ENCODE assay signal across 21 cellular contexts in the genomic region with DNA sequence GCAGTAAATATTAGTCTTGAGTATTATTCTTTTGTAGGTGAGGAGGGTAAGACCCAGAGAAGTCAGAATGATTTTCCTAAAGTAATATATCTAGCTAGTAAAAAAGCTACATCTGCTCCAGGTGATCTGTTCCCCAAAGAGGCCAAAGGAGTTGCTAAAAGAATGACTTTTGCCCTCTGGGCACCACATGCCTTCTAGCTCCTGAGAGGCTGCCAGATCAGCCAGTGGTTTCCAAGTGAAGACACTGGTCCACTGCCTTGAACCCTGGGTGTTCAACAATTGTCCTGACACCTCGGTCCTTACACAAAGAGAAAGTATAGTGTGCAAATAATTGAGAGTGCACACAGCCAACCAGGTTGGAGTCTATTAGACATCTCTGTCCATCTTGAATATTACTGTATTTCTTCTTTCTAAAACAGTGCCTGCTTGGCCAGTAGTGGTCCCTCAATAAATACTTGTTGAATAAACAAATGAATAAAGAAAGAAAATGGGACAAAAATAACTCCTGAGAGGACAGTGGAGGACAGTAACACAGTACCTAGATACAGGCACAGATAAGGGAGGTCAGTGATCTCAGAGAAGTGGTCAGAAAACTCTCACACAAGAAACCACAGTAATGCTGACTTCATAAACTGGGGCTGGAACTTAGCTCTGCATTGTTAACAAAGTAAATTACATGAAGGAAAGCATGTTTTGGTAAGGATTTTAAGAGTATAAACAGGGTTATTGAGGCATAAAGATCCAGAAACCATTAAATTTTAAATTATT. TPM values are rescaled to one million over a fixed set of nuclear protein-coding genes. Genes with fewer than 3 reads are reported as not detected.
A peak's percentile ranks its signal among the peaks of the same experiment; 100 is the strongest.
DNase-seq lines count a peak whose midpoint lies in the region; ATAC-seq, FAIRE-seq and TF ChIP-seq lines count a peak whose summit lies in the region.
"Had no signal": no experiment of that assay in that cellular context is flagged by ENCODE, and none has a peak within 500 bp of the region (broad histone marks: within the 10 kb centered on the region; RNA-seq: fewer than 3 reads in every experiment).

No MANE protein-coding gene starts in this region.

- CTCF ChIA-PET in GM12878 (lab: Yijun Ruan, JAX): interaction anchor here (0.7 to 2.6 kb wide), 8 partner anchors 10 to 722 kb away, joined by 3 to 13 read pairs (median 4); a partner anchor contains a TSS

- TF ChIP-seq EP300 in GM12878 (IDR thresholded peaks at IDR 0.05; ENCODE audit: borderline replicate concordance in 1 of 2, control insufficient read depth in 1 of 2, low read depth in 2 of 2, low read length in 2 of 2): peak in 1 of 2 experiments; percentile 29; a peak in 1 of 4 replicates

- H3K79me2 ChIP-seq in Loucy (ENCODE audit: insufficient read depth, low read length) (no peaks in the 10 kb centered on the region), GM12878 (ENCODE audit: control insufficient read depth, insufficient read depth, low read length) (no peaks in the 10 kb centered on the region)

- BruUV-seq in GM12878 (replicated peaks; lab: Mats Ljungman, UMichigan): no TSS peak

- H3K4me3 ChIP-seq in Loucy (ENCODE audit: low read length, poor library complexity, severe bottlenecking): no peak overlapping the region
- H3K4me3 ChIP-seq in GM12878: no peak overlapping the region
- H3K4me3 ChIP-seq: A549 had no signal

- ATAC-seq in GM21529 (IDR thresholded peaks at IDR 0.05; ENCODE audit: unreplicated experiment) (peak; percentile 52), GM12878 (peak; percentile 82), HG02970 (IDR thresholded peaks at IDR 0.05; ENCODE audit: low FRiP score, unreplicated experiment) (no peak)
- no peak for ATAC-seq in activated naive CD4-positive, alpha-beta T cell treated with anti-CD3 and anti-CD28 coated beads, Interleukin-2, amount 50 U/mL, for 72 hours
- ATAC-seq: A549, left ventricle myocardium superior had no signal

- peak overlapping the region; percentile 66 for H3K27ac ChIP-seq in GM12878 (ENCODE audit: control insufficient read depth, insufficient read depth)
- H3K27ac ChIP-seq: A549 had no signal

- H3K27me3 ChIP-seq in Loucy (ENCODE audit: insufficient read depth, low read length, poor library complexity, severe bottlenecking) (no peaks in the 10 kb centered on the region), GM12878 (replicated peaks in 1 of 2; ENCODE audit: control insufficient read depth in 2 of 2, insufficient read depth in 2 of 2, low read length in 1 of 2) (no peaks in the 10 kb centered on the region)

- TF ChIP-seq RAD21 in GM12878 (IDR thresholded peaks at IDR 0.05; ENCODE audit: insufficient read depth, low read depth, low read length): 0 out of 2 replicates have a peak, but pooled peaks have one; percentile 1

- POLR2A ChIA-PET in GM12878 (lab: Charles Lee): interaction anchor here (0.8 to 1.1 kb wide), 3 partner anchors 27 to 248 kb away, joined by 3 to 4 read pairs (median 3); no protein-coding TSS in a partner anchor

- peaks cover 1 to 2% of the 10 kb centered on the region in 2 donors for H3K9me3 Mint-ChIP-seq in activated naive CD4-positive, alpha-beta T cell treated with anti-CD3 and anti-CD28 coated beads, Interleukin-2, amount 50 U/mL, for 72 hours
- H3K9me3 Mint-ChIP-seq: activated CD4-positive, alpha-beta memory T cell treated with anti-CD3 and anti-CD28 coated beads, Interleukin-2, amount 10 ng/mL, durations not matched to agents 7 days and 5 days; activated naive CD4-positive, alpha-beta T cell treated with anti-CD3 and anti-CD28 coated beads, Interleukin-2, amount 50 U/mL, for 24 hours; activated T-cell treated with anti-CD3 and anti-CD28 coated beads, Interleukin-2, amount 50 U/mL, for 24 hours had no signal

- no peak overlapping the region for H3K4me2 ChIP-seq in Loucy (ENCODE audit: low read depth, low read length, poor library complexity, severe bottlenecking)
- peak overlapping the region; percentile 51 for H3K4me2 ChIP-seq in GM12878 (ENCODE audit: control insufficient read depth, insufficient read depth)
- H3K4me2 ChIP-seq: A549 had no signal

- H3K36me3 Mint-ChIP-seq in activated naive CD4-positive, alpha-beta T cell treated with anti-CD3 and anti-CD28 coated beads, Interleukin-2, amount 50 U/mL, for 72 hours: peaks cover 0 to 2% of the 10 kb centered on the region in 2 donors
- H3K36me3 Mint-ChIP-seq: activated naive CD4-positive, alpha-beta T cell treated with anti-CD3 and anti-CD28 coated beads, Interleukin-2, amount 50 U/mL, for 24 hours had no signal

- H3K4me1 ChIP-seq in Loucy (ENCODE audit: insufficient read depth, low read length, poor library complexity, severe bottlenecking) (peaks cover 44% of the 10 kb centered on the region), GM12878 (ENCODE audit: control insufficient read depth, insufficient read depth, low read length) (peaks cover 48% of the 10 kb centered on the region)
- H3K4me1 ChIP-seq: A549 had no signal

- SMC1A ChIA-PET in GM12878 (lab: Charles Lee; ENCODE audit: uncharacterized antibody, unreplicated experiment): interaction anchor here (0.6 to 3.9 kb wide), 14 partner anchors 9 to 294 kb away, joined by 3 to 30 read pairs (median 6); no protein-coding TSS in a partner anchor

- H4K20me1 ChIP-seq in Loucy (ENCODE audit: insufficient read depth, low read length, poor library complexity, severe bottlenecking): no peaks in the 10 kb centered on the region
- H4K20me1 ChIP-seq in GM12878 (ENCODE audit: control insufficient read depth, insufficient read depth): no peaks in the 10 kb centered on the region

- DNase-seq in GM10266 (ENCODE audit: extremely low spot score) (peak; percentile 49), GM12878 (ENCODE audit: low read depth, low spot score) (no peak), GM03348 (ENCODE audit: low spot score) (no peak), NCI-H1048 (lab: John Stamatoyannopoulos, UW) (no peak)
- no peak for DNase-seq in activated naive CD4-positive, alpha-beta T cell treated with anti-CD3 and anti-CD28 coated beads, Interleukin-2, amount 50 U/mL, for 72 hours (ENCODE audit: low spot score in 2 of 2)
- DNase-seq: activated CD4-positive, alpha-beta memory T cell treated with anti-CD3 and anti-CD28 coated beads, Interleukin-2, amount 10 ng/mL, durations not matched to agents 7 days and 5 days; activated T-cell treated with anti-CD3 and anti-CD28 coated beads, Interleukin-2, amount 50 U/mL, for 24 hours; endodermal cell; GOT3; KBM-7; left ventricle myocardium superior; NCI-H526; retina; SHP77 treated with DMSO at 0.1 percent for 48 hours; T-helper 1 cell had no signal

- peaks cover 7% of the 10 kb centered on the region for H3F3A ChIP-seq in Loucy (ENCODE audit: low read depth)

- TF ChIP-seq CTCF in GM10266 (IDR thresholded peaks at IDR 0.05; ENCODE audit: control insufficient read depth, insufficient read depth, low read depth, missing control alignments) (no peak), Loucy (conservative IDR thresholded peaks at IDR 0.05; ENCODE audit: low read length) (no peak), GM12878 (IDR thresholded peaks at IDR 0.05 in 2 of 3, conservative IDR thresholded peaks at IDR 0.05 in 1 of 3; ENCODE audit: control insufficient read depth in 2 of 3, extremely low read depth in 1 of 3, insufficient read depth in 1 of 3, low read depth in 3 of 3, low read length in 3 of 3) (no peak)

- peak overlapping the region; percentile 24; the same call in 1 of the 2 replicates for H2AFZ ChIP-seq in Loucy (ENCODE audit: low read length)
- peak overlapping the region; percentile 65 for H2AFZ ChIP-seq in GM12878 (ENCODE audit: control insufficient read depth, low read depth, low read length)

- no peaks in the 10 kb centered on the region for H3K9me2 ChIP-seq in Loucy (replicated peaks; ENCODE audit: low read depth, low read length)

- H3K27ac Mint-ChIP-seq in activated naive CD4-positive, alpha-beta T cell treated with anti-CD3 and anti-CD28 coated beads, Interleukin-2, amount 50 U/mL, for 72 hours: no peak overlapping the region
- H3K27ac Mint-ChIP-seq: activated CD4-positive, alpha-beta memory T cell treated with anti-CD3 and anti-CD28 coated beads, Interleukin-2, amount 10 ng/mL, durations not matched to agents 7 days and 5 days; activated naive CD4-positive, alpha-beta T cell treated with anti-CD3 and anti-CD28 coated beads, Interleukin-2, amount 50 U/mL, for 24 hours; activated T-cell treated with anti-CD3 and anti-CD28 coated beads, Interleukin-2, amount 50 U/mL, for 24 hours; endodermal cell had no signal

- TF ChIP-seq POLR2A in GM12878 (IDR thresholded peaks at IDR 0.05; ENCODE audit: low read depth, low read length): no peak

- RAD21 ChIA-PET in GM12878 (lab: Charles Lee; ENCODE audit: unreplicated experiment): interaction anchor here (0.8 to 2.6 kb wide), 10 partner anchors 9 to 167 kb away, joined by 3 to 13 read pairs (median 4); no protein-coding TSS in a partner anchor

- intact Hi-C loops in GM12878 (cut with micrococcal nuclease; ENCODE audit: unreplicated experiment): loop anchor here (1.0 to 10.0 kb wide), 3 partner anchors 30 to 384 kb away; a partner anchor contains a TSS

- in situ Hi-C loops in GM12878 (cut with MboI): no loop called here

- peak; percentile 41 for FAIRE-seq in GM12878 (lab: Jason Lieb, UNC)
- FAIRE-seq: A549 had no signal

- H3K36me3 ChIP-seq in Loucy (ENCODE audit: insufficient read depth, low read length) (no peaks in the 10 kb centered on the region), GM12878 (ENCODE audit: control insufficient read depth in 2 of 2, insufficient read depth in 2 of 2, low read length in 1 of 2) (no peaks in the 10 kb centered on the region)

- 64% methylated on average over 1 of the region's 1 CpG for WGBS in GM12878 (ENCODE audit: insufficient coverage, insufficient replicate concordance, low lambda C conversion rate, missing lambda C conversion rate)

- H3K9ac ChIP-seq in Loucy (ENCODE audit: low read depth, low read length, poor library complexity, severe bottlenecking) (no peak overlapping the region), GM12878 (ENCODE audit: control insufficient read depth, insufficient read depth, low read length) (no peak overlapping the region)

- H3K9me3 ChIP-seq in Loucy (ENCODE audit: insufficient read depth, low read depth, low read length): peaks cover 3% of the 10 kb centered on the region; the same call in 1 of the 2 replicates
- H3K9me3 ChIP-seq in GM12878 (replicated peaks; ENCODE audit: control insufficient read depth, insufficient read depth, low read length): peaks cover 5% of the 10 kb centered on the region; the same call in 2 of the 3 replicates
- H3K9me3 ChIP-seq: A549 had no signal

RNA-seq across cellular contexts. Expression of a gene that starts 56.6 kb away (rescaled TPM):
- not detected in 2 replicates for total RNA-seq in GM12878 (2013; cell fraction: nucleolus; rRNA removed)
- total RNA-seq in GM12878 (2014; rRNA removed) (1.8 and 1.9 TPM in 2 replicates), GM12878 (2014; rRNA removed; fragmentation: Illumina TruSeq; extraction: Trizol) (4.2 and 4.6 TPM in 2 replicates), GM12878 (2021) (1.8 and 2.1 TPM in 2 replicates)
- 0.55 TPM for polyA plus RNA-seq in GM12878 (2011; ENCODE audit: low read depth)
- polyA plus RNA-seq in GM12878 (2011; rRNA removed) (1.9 and 3.5 TPM in 2 replicates), GM12878 (2014; fragmentation: Illumina TruSeq; extraction: Trizol) (6.7 and 15.4 TPM in 2 replicates), GM12878 (2014; fragmentation: Nextera tagmentation; extraction: Ambion mirVana) (1 to 10 TPM; 2.7 to 3.9 TPM), GM12878 (2014; rRNA removed) (2.2 and 5.6 TPM in 2 replicates), GM12878 (2016; fragmentation: Nextera tagmentation; extraction: Ambion mirVana) (1 to 10 TPM; 3.1 to 3.7 TPM)
- polyA plus RNA-seq in GM12878 (2011; cell fraction: cytosol; rRNA removed): 0.39 and 0.64 TPM in 2 replicates
- polyA plus RNA-seq in GM12878 (2011; cell fraction: nucleus; rRNA removed): 0.57 and 0.76 TPM in 2 replicates
- polyA plus RNA-seq in GM12878 (2012): 1.1 and 2.1 TPM in 2 replicates
- not detected in 2 replicates for polyA minus RNA-seq in GM12878 (2011; rRNA and poly(A)+ RNA removed)
- not detected in 2 replicates for polyA minus RNA-seq in GM12878 (2011; cell fraction: cytosol; rRNA and poly(A)+ RNA removed)
- polyA minus RNA-seq in GM12878 (2011; cell fraction: nucleus; rRNA and poly(A)+ RNA removed): not detected in 2 replicates
- not detected for total RNA-seq in activated naive CD4-positive, alpha-beta T cell treated with anti-CD3 and anti-CD28 coated beads, Interleukin-2, amount 50 U/mL, for 72 hours
- total RNA-seq: activated CD4-positive, alpha-beta memory T cell treated with anti-CD3 and anti-CD28 coated beads, Interleukin-2, amount 10 ng/mL, durations not matched to agents 7 days and 5 days; endodermal cell; temporal lobe had no signal

Comparison
In these comparisons a context has a peak if more than half of its experiments do, and no peak if none do; other contexts are left out.
1. ATAC-seq: peak in GM21529 (single experiment) and GM12878 (single experiment); none in activated naive CD4-positive, alpha-beta T cell treated with anti-CD3 and anti-CD28 coated beads, Interleukin-2, amount 50 U/mL, for 72 hours (0 of 2) and HG02970 (single experiment).